Comparison of ENCODE assay signal across 1 cellular context in the genomic region with DNA sequence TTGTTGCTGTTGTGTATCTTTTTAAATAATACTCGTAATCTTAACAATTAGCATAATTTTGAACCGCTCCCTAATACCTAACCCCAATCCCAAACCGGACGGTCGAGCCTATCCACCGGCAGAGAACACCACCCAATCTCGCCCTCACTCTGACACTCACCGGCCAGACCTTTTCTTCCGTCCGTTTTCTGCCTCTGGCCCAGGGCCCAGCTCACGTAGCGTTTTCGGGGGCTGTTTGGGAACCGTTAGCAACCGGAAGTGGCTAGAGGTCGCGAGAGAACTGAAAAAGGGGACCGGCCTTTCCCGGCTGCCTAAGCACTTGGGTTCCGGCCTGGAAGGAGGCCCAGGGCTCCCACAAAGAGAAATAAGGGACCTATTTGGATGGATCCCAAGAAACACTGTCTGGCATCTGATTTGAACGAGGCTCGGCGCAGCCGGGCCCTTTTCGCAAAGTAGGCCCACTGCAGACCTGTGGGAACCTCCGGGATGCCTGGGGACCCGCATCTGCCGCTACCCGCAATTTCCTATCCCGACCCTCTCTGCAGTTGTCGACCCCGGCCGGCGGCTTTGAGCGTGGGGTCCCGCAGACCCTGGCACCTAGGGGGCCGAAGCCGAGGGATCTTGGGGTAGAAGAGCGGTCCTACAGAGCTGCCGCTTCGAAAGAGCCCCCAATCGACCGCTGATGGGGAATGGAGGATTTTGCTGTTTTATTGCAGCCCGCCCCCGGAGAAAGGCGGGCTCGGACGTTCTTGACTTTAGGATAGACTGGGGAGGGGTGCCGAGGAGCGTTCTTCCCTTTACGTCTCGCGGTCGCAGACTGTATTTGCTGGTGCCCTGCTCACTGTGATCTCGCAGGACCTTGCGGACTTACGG.
A peak's percentile ranks its signal among the peaks of the same experiment; 100 is the strongest.
TF ChIP-seq lines count a peak whose summit lies in the region.

No MANE protein-coding gene starts in this region.

TF ChIP-seq in HepG2, 621 proteins besides CTCF, POLR2A, EP300 and RAD21 (continued from another document and continues in another):
- TF ChIP-seq NR2C2 (CRISPR knock-in tag; IDR thresholded peaks at IDR 0.05; ENCODE audit: borderline replicate concordance) (peak; percentile 97), ZNF557 (CRISPR knock-in tag; IDR thresholded peaks at IDR 0.05) (peak; percentile 79; the same call in 1 of the 2 replicates), JUN (CRISPR knock-in tag; IDR thresholded peaks at IDR 0.05) (no peak; the same call in 1 of the 2 replicates), ZBTB1 (CRISPR knock-in tag; IDR thresholded peaks at IDR 0.05; ENCODE audit: borderline replicate concordance) (peak; percentile 86; the same call in 1 of the 2 replicates), FOXK2 (IDR thresholded peaks at IDR 0.05) (peak; percentile 66; the same call in 1 of the 2 replicates), MED13 (CRISPR knock-in tag; IDR thresholded peaks at IDR 0.05) (0 out of 2 replicates have a peak, but pooled peaks have one; percentile 28), NFE2 (CRISPR knock-in tag; IDR thresholded peaks at IDR 0.05) (no peak), ZNF564 (CRISPR knock-in tag; IDR thresholded peaks at IDR 0.05) (peak; percentile 89), ZNF558 (CRISPR knock-in tag; IDR thresholded peaks at IDR 0.05; ENCODE audit: borderline replicate concordance) (0 out of 2 replicates have a peak, but pooled peaks have one; percentile 47), NFIB (CRISPR knock-in tag; IDR thresholded peaks at IDR 0.05; ENCODE audit: borderline replicate concordance) (no peak), ATF7 (IDR thresholded peaks at IDR 0.05) (no peak), ATF7 (CRISPR knock-in tag; IDR thresholded peaks at IDR 0.05) (no peak; the same call in 1 of the 2 replicates), SMAD9 (CRISPR knock-in tag; IDR thresholded peaks at IDR 0.05) (no peak; the same call in 1 of the 2 replicates), ZNF33B (CRISPR knock-in tag; IDR thresholded peaks at IDR 0.05) (no peak; the same call in 1 of the 2 replicates), PCBP1 (IDR thresholded peaks at IDR 0.05; ENCODE audit: borderline replicate concordance, low read depth, low read length) (0 out of 2 replicates have a peak, but pooled peaks have one; percentile 83), ZNF629 (CRISPR knock-in tag; conservative IDR thresholded peaks at IDR 0.05) (no peak), RBAK (CRISPR knock-in tag; IDR thresholded peaks at IDR 0.05) (peak; percentile 63; the same call in 1 of the 2 replicates), MTA3 (CRISPR knock-in tag; IDR thresholded peaks at IDR 0.05) (no peak), ZNF260 (CRISPR knock-in tag; IDR thresholded peaks at IDR 0.05; ENCODE audit: borderline replicate concordance, low read depth) (no peak), CREM (IDR thresholded peaks at IDR 0.05) (peak; percentile 84), CREM (CRISPR knock-in tag; IDR thresholded peaks at IDR 0.05) (no peak), MIER3 (CRISPR knock-in tag; IDR thresholded peaks at IDR 0.05; ENCODE audit: borderline replicate concordance) (peak; percentile 87; the same call in 1 of the 2 replicates), NFKB2 (CRISPR knock-in tag; IDR thresholded peaks at IDR 0.05; ENCODE audit: borderline replicate concordance) (peak; percentile 90; the same call in 1 of the 2 replicates), RFX1 (IDR thresholded peaks at IDR 0.05) (no peak), ZFYVE20 (CRISPR knock-in tag; IDR thresholded peaks at IDR 0.05; ENCODE audit: borderline replicate concordance, low read depth) (no peak), CCAR2 (optimal IDR thresholded peaks at IDR 0.05; ENCODE audit: low read depth, low read length) (peak; percentile 98), EED (CRISPR knock-in tag; IDR thresholded peaks at IDR 0.05) (peak; percentile 98), CBX1 (IDR thresholded peaks at IDR 0.05; ENCODE audit: low read depth) (peak; percentile 84), ZNF552 (CRISPR knock-in tag; IDR thresholded peaks at IDR 0.05; ENCODE audit: borderline replicate concordance) (no peak), THAP11 (CRISPR knock-in tag; IDR thresholded peaks at IDR 0.05) (peak; percentile 94), CEBPG (CRISPR knock-in tag; IDR thresholded peaks at IDR 0.05) (peak; percentile 71), NFKBIZ (CRISPR knock-in tag; IDR thresholded peaks at IDR 0.05) (no peak; the same call in 1 of the 2 replicates)
- TF ChIP-seq, protein P1, sequence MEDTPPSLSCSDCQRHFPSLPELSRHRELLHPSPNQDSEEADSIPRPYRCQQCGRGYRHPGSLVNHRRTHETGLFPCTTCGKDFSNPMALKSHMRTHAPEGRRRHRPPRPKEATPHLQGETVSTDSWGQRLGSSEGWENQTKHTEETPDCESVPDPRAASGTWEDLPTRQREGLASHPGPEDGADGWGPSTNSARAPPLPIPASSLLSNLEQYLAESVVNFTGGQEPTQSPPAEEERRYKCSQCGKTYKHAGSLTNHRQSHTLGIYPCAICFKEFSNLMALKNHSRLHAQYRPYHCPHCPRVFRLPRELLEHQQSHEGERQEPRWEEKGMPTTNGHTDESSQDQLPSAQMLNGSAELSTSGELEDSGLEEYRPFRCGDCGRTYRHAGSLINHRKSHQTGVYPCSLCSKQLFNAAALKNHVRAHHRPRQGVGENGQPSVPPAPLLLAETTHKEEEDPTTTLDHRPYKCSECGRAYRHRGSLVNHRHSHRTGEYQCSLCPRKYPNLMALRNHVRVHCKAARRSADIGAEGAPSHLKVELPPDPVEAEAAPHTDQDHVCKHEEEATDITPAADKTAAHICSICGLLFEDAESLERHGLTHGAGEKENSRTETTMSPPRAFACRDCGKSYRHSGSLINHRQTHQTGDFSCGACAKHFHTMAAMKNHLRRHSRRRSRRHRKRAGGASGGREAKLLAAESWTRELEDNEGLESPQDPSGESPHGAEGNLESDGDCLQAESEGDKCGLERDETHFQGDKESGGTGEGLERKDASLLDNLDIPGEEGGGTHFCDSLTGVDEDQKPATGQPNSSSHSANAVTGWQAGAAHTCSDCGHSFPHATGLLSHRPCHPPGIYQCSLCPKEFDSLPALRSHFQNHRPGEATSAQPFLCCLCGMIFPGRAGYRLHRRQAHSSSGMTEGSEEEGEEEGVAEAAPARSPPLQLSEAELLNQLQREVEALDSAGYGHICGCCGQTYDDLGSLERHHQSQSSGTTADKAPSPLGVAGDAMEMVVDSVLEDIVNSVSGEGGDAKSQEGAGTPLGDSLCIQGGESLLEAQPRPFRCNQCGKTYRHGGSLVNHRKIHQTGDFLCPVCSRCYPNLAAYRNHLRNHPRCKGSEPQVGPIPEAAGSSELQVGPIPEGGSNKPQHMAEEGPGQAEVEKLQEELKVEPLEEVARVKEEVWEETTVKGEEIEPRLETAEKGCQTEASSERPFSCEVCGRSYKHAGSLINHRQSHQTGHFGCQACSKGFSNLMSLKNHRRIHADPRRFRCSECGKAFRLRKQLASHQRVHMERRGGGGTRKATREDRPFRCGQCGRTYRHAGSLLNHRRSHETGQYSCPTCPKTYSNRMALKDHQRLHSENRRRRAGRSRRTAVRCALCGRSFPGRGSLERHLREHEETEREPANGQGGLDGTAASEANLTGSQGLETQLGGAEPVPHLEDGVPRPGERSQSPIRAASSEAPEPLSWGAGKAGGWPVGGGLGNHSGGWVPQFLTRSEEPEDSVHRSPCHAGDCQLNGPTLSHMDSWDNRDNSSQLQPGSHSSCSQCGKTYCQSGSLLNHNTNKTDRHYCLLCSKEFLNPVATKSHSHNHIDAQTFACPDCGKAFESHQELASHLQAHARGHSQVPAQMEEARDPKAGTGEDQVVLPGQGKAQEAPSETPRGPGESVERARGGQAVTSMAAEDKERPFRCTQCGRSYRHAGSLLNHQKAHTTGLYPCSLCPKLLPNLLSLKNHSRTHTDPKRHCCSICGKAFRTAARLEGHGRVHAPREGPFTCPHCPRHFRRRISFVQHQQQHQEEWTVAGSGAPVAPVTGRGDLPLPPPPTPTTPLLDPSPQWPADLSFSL (CRISPR knock-in tag; IDR thresholded peaks at IDR 0.05), result no peak
- TF ChIP-seq, protein P2, sequence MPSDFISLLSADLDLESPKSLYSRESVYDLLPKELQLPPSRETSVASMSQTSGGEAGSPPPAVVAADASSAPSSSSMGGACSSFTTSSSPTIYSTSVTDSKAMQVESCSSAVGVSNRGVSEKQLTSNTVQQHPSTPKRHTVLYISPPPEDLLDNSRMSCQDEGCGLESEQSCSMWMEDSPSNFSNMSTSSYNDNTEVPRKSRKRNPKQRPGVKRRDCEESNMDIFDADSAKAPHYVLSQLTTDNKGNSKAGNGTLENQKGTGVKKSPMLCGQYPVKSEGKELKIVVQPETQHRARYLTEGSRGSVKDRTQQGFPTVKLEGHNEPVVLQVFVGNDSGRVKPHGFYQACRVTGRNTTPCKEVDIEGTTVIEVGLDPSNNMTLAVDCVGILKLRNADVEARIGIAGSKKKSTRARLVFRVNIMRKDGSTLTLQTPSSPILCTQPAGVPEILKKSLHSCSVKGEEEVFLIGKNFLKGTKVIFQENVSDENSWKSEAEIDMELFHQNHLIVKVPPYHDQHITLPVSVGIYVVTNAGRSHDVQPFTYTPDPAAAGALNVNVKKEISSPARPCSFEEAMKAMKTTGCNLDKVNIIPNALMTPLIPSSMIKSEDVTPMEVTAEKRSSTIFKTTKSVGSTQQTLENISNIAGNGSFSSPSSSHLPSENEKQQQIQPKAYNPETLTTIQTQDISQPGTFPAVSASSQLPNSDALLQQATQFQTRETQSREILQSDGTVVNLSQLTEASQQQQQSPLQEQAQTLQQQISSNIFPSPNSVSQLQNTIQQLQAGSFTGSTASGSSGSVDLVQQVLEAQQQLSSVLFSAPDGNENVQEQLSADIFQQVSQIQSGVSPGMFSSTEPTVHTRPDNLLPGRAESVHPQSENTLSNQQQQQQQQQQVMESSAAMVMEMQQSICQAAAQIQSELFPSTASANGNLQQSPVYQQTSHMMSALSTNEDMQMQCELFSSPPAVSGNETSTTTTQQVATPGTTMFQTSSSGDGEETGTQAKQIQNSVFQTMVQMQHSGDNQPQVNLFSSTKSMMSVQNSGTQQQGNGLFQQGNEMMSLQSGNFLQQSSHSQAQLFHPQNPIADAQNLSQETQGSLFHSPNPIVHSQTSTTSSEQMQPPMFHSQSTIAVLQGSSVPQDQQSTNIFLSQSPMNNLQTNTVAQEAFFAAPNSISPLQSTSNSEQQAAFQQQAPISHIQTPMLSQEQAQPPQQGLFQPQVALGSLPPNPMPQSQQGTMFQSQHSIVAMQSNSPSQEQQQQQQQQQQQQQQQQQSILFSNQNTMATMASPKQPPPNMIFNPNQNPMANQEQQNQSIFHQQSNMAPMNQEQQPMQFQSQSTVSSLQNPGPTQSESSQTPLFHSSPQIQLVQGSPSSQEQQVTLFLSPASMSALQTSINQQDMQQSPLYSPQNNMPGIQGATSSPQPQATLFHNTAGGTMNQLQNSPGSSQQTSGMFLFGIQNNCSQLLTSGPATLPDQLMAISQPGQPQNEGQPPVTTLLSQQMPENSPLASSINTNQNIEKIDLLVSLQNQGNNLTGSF (CRISPR knock-in tag; IDR thresholded peaks at IDR 0.05), result peak; percentile 86; the same call in 1 of the 2 replicates
- TF ChIP-seq, protein P3, sequence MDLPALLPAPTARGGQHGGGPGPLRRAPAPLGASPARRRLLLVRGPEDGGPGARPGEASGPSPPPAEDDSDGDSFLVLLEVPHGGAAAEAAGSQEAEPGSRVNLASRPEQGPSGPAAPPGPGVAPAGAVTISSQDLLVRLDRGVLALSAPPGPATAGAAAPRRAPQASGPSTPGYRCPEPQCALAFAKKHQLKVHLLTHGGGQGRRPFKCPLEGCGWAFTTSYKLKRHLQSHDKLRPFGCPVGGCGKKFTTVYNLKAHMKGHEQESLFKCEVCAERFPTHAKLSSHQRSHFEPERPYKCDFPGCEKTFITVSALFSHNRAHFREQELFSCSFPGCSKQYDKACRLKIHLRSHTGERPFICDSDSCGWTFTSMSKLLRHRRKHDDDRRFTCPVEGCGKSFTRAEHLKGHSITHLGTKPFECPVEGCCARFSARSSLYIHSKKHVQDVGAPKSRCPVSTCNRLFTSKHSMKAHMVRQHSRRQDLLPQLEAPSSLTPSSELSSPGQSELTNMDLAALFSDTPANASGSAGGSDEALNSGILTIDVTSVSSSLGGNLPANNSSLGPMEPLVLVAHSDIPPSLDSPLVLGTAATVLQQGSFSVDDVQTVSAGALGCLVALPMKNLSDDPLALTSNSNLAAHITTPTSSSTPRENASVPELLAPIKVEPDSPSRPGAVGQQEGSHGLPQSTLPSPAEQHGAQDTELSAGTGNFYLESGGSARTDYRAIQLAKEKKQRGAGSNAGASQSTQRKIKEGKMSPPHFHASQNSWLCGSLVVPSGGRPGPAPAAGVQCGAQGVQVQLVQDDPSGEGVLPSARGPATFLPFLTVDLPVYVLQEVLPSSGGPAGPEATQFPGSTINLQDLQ (CRISPR knock-in tag; IDR thresholded peaks at IDR 0.05), result peak; percentile 87
- TF ChIP-seq, protein P4, sequence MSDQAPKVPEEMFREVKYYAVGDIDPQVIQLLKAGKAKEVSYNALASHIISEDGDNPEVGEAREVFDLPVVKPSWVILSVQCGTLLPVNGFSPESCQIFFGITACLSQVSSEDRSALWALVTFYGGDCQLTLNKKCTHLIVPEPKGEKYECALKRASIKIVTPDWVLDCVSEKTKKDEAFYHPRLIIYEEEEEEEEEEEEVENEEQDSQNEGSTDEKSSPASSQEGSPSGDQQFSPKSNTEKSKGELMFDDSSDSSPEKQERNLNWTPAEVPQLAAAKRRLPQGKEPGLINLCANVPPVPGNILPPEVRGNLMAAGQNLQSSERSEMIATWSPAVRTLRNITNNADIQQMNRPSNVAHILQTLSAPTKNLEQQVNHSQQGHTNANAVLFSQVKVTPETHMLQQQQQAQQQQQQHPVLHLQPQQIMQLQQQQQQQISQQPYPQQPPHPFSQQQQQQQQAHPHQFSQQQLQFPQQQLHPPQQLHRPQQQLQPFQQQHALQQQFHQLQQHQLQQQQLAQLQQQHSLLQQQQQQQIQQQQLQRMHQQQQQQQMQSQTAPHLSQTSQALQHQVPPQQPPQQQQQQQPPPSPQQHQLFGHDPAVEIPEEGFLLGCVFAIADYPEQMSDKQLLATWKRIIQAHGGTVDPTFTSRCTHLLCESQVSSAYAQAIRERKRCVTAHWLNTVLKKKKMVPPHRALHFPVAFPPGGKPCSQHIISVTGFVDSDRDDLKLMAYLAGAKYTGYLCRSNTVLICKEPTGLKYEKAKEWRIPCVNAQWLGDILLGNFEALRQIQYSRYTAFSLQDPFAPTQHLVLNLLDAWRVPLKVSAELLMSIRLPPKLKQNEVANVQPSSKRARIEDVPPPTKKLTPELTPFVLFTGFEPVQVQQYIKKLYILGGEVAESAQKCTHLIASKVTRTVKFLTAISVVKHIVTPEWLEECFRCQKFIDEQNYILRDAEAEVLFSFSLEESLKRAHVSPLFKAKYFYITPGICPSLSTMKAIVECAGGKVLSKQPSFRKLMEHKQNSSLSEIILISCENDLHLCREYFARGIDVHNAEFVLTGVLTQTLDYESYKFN (CRISPR knock-in tag; conservative IDR thresholded peaks at IDR 0.05), result peak; percentile 61
- TF ChIP-seq, protein P5, sequence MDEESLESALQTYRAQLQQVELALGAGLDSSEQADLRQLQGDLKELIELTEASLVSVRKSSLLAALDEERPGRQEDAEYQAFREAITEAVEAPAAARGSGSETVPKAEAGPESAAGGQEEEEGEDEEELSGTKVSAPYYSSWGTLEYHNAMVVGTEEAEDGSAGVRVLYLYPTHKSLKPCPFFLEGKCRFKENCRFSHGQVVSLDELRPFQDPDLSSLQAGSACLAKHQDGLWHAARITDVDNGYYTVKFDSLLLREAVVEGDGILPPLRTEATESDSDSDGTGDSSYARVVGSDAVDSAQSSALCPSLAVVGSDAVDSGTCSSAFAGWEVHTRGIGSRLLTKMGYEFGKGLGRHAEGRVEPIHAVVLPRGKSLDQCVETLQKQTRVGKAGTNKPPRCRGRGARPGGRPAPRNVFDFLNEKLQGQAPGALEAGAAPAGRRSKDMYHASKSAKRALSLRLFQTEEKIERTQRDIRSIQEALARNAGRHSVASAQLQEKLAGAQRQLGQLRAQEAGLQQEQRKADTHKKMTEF (CRISPR knock-in tag; IDR thresholded peaks at IDR 0.05), result peak; percentile 98
